ENCODE assay signal across 10 cellular contexts in genomic region chr9:130328349-130328801, GRCh38.
DNase-seq lines count a peak whose midpoint lies in the region; ATAC-seq and TF ChIP-seq lines count a peak whose summit lies in the region.
"Had no signal": no experiment of that assay in that cellular context is flagged by ENCODE, and none has a peak within 500 bp of the region (broad histone marks: within the 10 kb centered on the region; RNA-seq: fewer than 3 reads in every experiment).

No MANE protein-coding gene starts in this region.

- H2BK120ac ChIP-seq in IMR-90 (ENCODE audit: low read depth, low read length) (no peak overlapping the region), mesenchymal stem cell (ENCODE audit: low read depth, low read length) (no peak overlapping the region)

- H4K91ac ChIP-seq in IMR-90 (ENCODE audit: insufficient read depth, low read depth, low read length) (no peak overlapping the region), mesenchymal stem cell (ENCODE audit: low read length) (no peak overlapping the region)

- no peak overlapping the region for H2BK20ac ChIP-seq in IMR-90 (ENCODE audit: low read depth, low read length)

- H3K9ac ChIP-seq in IMR-90 (ENCODE audit: low read depth, low read length) (no peak overlapping the region), colonic mucosa (ENCODE audit: low read depth in 2 of 2, low read length in 2 of 2) (no peak overlapping the region), mesenchymal stem cell (ENCODE audit: low read length) (no peak overlapping the region)

- ATAC-seq in IMR-90 (ENCODE audit: low read depth): peak; percentile 51
- ATAC-seq in HG02571 (IDR thresholded peaks at IDR 0.05; ENCODE audit: unreplicated experiment): no peak

- CTCF ChIA-PET in IMR-90 (lab: Yijun Ruan, JAX): no interaction called here
- CTCF ChIA-PET in Caco-2 (lab: Charles Lee): no interaction called here

- no peak overlapping the region for H2AK9ac ChIP-seq in IMR-90 (replicated peaks; ENCODE audit: low read depth, low read length, poor library complexity)

- H3K36me3 ChIP-seq in IMR-90 (ENCODE audit: control insufficient read depth, insufficient read depth, low read length): no peaks in the 10 kb centered on the region
- no peaks in the 10 kb centered on the region for H3K36me3 ChIP-seq in colonic mucosa
- H3K36me3 ChIP-seq in mesenchymal stem cell (ENCODE audit: control insufficient read depth in 1 of 2, insufficient read depth in 2 of 2, low read depth in 1 of 2, low read length in 2 of 2): no peaks in the 10 kb centered on the region
- no peaks in the 10 kb centered on the region for H3K36me3 ChIP-seq in testis (ENCODE audit: low read depth, missing control alignments)
- no peaks in the 10 kb centered on the region for H3K36me3 ChIP-seq in Caco-2 (ENCODE audit: control insufficient read depth, insufficient read depth, low read length)
- H3K36me3 ChIP-seq in thyroid gland: no peaks in the 10 kb centered on the region
- H3K36me3 ChIP-seq: cardiac muscle cell, upper lobe of left lung had no signal

- H3K36me3 Mint-ChIP-seq in Caco-2 (ENCODE audit: insufficient read depth, unreplicated experiment): no peaks in the 10 kb centered on the region

- H3K9me1 ChIP-seq in IMR-90 (ENCODE audit: insufficient read depth, low read length): no peaks in the 10 kb centered on the region

- H3K56ac ChIP-seq in IMR-90 (ENCODE audit: extremely low read depth, insufficient read depth, low read length): no peak overlapping the region

- intact Hi-C loops in IMR-90 (cut with micrococcal nuclease): no loop called here
- intact Hi-C loops in colonic mucosa (cut with DNase I): no loop called here
- intact Hi-C loops in testis (cut with DNase I; ENCODE audit: low total_unique reads): no loop called here
- intact Hi-C loops in Caco-2 (cut with micrococcal nuclease; ENCODE audit: unreplicated experiment): no loop called here
- intact Hi-C loops in thyroid gland (cut with DNase I): no loop called here

- no peak overlapping the region for H3K14ac ChIP-seq in IMR-90 (replicated peaks; ENCODE audit: low read depth, low read length)
- no peak overlapping the region for H3K14ac ChIP-seq in mesenchymal stem cell (ENCODE audit: low read length in 2 of 2)

- no peak overlapping the region for H3K4me3 ChIP-seq in IMR-90 (ENCODE audit: insufficient read depth, low read depth, low read length)
- no peak overlapping the region for H3K4me3 ChIP-seq in colonic mucosa
- no peak overlapping the region for H3K4me3 ChIP-seq in mesenchymal stem cell (ENCODE audit: insufficient read depth in 1 of 2, low read depth in 1 of 2, low read length in 2 of 2)
- H3K4me3 ChIP-seq in testis: no peak overlapping the region
- H3K4me3 ChIP-seq in Caco-2 (ENCODE audit: low read depth, low read length): no peak overlapping the region
- H3K4me3 ChIP-seq in thyroid gland (replicated peaks in 1 of 3): no peak overlapping the region
- H3K4me3 ChIP-seq: cardiac muscle cell, upper lobe of left lung had no signal

- no peak overlapping the region for H3K27ac Mint-ChIP-seq in Caco-2 (ENCODE audit: unreplicated experiment)

- peaks cover 46% of the 10 kb centered on the region for H3K27me3 ChIP-seq in IMR-90 (ENCODE audit: control insufficient read depth, insufficient read depth, low read length)
- H3K27me3 ChIP-seq in colonic mucosa: no peaks in the 10 kb centered on the region
- peaks cover 80 to 91% of the 10 kb centered on the region in 2 experiments for H3K27me3 ChIP-seq in mesenchymal stem cell (ENCODE audit: control insufficient read depth in 1 of 2, insufficient read depth in 1 of 2, low read length in 2 of 2)
- no peaks in the 10 kb centered on the region for H3K27me3 ChIP-seq in testis
- no peaks in the 10 kb centered on the region for H3K27me3 ChIP-seq in Caco-2 (replicated peaks; ENCODE audit: control insufficient read depth, insufficient read depth, low read length)
- no peaks in the 10 kb centered on the region for H3K27me3 ChIP-seq in thyroid gland
- H3K27me3 ChIP-seq: cardiac muscle cell, upper lobe of left lung had no signal

- H3K4me1 ChIP-seq in IMR-90 (ENCODE audit: control insufficient read depth, insufficient read depth, low read length) (peaks cover 13% of the 10 kb centered on the region), colonic mucosa (no peaks in the 10 kb centered on the region), mesenchymal stem cell (ENCODE audit: control insufficient read depth, insufficient read depth, low read depth, low read length) (peaks cover 17% of the 10 kb centered on the region), testis (peaks cover 3% of the 10 kb centered on the region), Caco-2 (peaks cover 4% of the 10 kb centered on the region; the same call in 1 of the 2 replicates), thyroid gland (peaks cover 0 to 11% of the 10 kb centered on the region in 2 donors)

- H3K27ac ChIP-seq in IMR-90 (ENCODE audit: insufficient read depth, low read length): no peak overlapping the region
- H3K27ac ChIP-seq in colonic mucosa: peak overlapping the region; percentile 51
- H3K27ac ChIP-seq in mesenchymal stem cell (ENCODE audit: low read length, poor library complexity, severe bottlenecking): no peak overlapping the region
- H3K27ac ChIP-seq in testis: no peak overlapping the region
- peak overlapping the region in 1 of 3 donors; percentile 36 for H3K27ac ChIP-seq in thyroid gland
- H3K27ac ChIP-seq: cardiac muscle cell had no signal

- no TSS peak for BruUV-seq in IMR-90 (replicated peaks; lab: Mats Ljungman, UMichigan)
- no TSS peak for BruUV-seq in Caco-2 (replicated peaks; lab: Mats Ljungman, UMichigan)

- H3K23ac ChIP-seq in IMR-90 (ENCODE audit: low read depth, low read length) (no peak overlapping the region), mesenchymal stem cell (ENCODE audit: low read length in 2 of 2) (no peak overlapping the region)

- POLR2A ChIA-PET in IMR-90 (lab: Charles Lee; ENCODE audit: unreplicated experiment): interaction anchor here (0.6 kb wide), 1 partner anchor 137 kb away, joined by 3 read pairs; no protein-coding TSS in a partner anchor
- POLR2A ChIA-PET in Caco-2 (lab: Charles Lee): no interaction called here

- WGBS in IMR-90 (ENCODE audit: extremely low coverage in 2 of 2, insufficient read length in 1 of 2), 2 experiments: 20% methylated on average over 1 of the region's 15 CpGs; no CpG with 5 or more reads in 1 of the 2 experiments
- 0% methylated on average over 9 of the region's 15 CpGs for WGBS in mesenchymal stem cell
- 38 to 46% methylated on average over 14 to 15 of the region's 15 CpGs for WGBS in testis, 2 donors
- WGBS in thyroid gland, 2 donors: 63 to 68% methylated on average over 12 to 15 of the region's 15 CpGs

- H2AFZ ChIP-seq in IMR-90 (replicated peaks; ENCODE audit: low read length, poor library complexity): peak overlapping the region; percentile 36
- no peak overlapping the region for H2AFZ ChIP-seq in mesenchymal stem cell (ENCODE audit: low read depth, low read length)

- peaks cover 8% of the 10 kb centered on the region for H3K27me3 Mint-ChIP-seq in Caco-2 (ENCODE audit: insufficient read depth, unreplicated experiment)

- H3K4me1 Mint-ChIP-seq in Caco-2 (ENCODE audit: low read depth, unreplicated experiment): no peaks in the 10 kb centered on the region

- no peak overlapping the region for H3K4ac ChIP-seq in IMR-90 (ENCODE audit: low read depth, low read length)
- no peak overlapping the region for H3K4ac ChIP-seq in mesenchymal stem cell (ENCODE audit: low read depth in 1 of 2, low read length in 2 of 2)

- no peak overlapping the region for H2AK5ac ChIP-seq in IMR-90 (ENCODE audit: low read depth, low read length)
- H2AK5ac ChIP-seq in mesenchymal stem cell (ENCODE audit: low read length, severe bottlenecking): no peak overlapping the region

- no peaks in the 10 kb centered on the region for H3K79me1 ChIP-seq in IMR-90 (ENCODE audit: low read depth in 1 of 2, low read length in 2 of 2)
- H3K79me1 ChIP-seq in mesenchymal stem cell (replicated peaks; ENCODE audit: low read length, poor library complexity, severe bottlenecking): no peaks in the 10 kb centered on the region

- dilution Hi-C loops in IMR-90 (cut with HindIII; ENCODE audit: low sequenced_read_pairs, unreplicated experiment): no loop called here

- DNase-seq in IMR-90: peak; percentile 43
- peak; percentile 44 for DNase-seq in colonic mucosa
- peak; percentile 79 for DNase-seq in mesenchymal stem cell
- peak; percentile 35 for DNase-seq in testis
- DNase-seq in Caco-2: no peak
- DNase-seq in thyroid gland: no peak
- DNase-seq: activated T-cell treated with anti-CD3 and anti-CD28 coated beads, Interleukin-2, amount 50 U/mL, for 4 hours had no signal

- TF ChIP-seq POLR2A in IMR-90 (IDR thresholded peaks at IDR 0.05; ENCODE audit: low read depth, low read length) (no peak), testis (IDR thresholded peaks at IDR 0.05) (no peak), thyroid gland (IDR thresholded peaks at IDR 0.05) (no peak)

- H3K4me3 Mint-ChIP-seq in Caco-2 (ENCODE audit: unreplicated experiment): no peak overlapping the region
- H3K4me3 Mint-ChIP-seq: activated T-cell treated with anti-CD3 and anti-CD28 coated beads, Interleukin-2, amount 50 U/mL, for 4 hours had no signal

- TF ChIP-seq CTCF in IMR-90 (conservative IDR thresholded peaks at IDR 0.05; ENCODE audit: low read depth, low read length) (no peak), colonic mucosa (IDR thresholded peaks at IDR 0.05) (no peak), testis (IDR thresholded peaks at IDR 0.05) (no peak), Caco-2 (IDR thresholded peaks at IDR 0.05; ENCODE audit: insufficient read depth in 1 of 2, low read depth in 1 of 2, low read length in 1 of 2, severe bottlenecking in 1 of 2, unreplicated experiment in 1 of 2) (no peak), thyroid gland (IDR thresholded peaks at IDR 0.05) (no peak)

- no peak overlapping the region for H3K18ac ChIP-seq in IMR-90 (ENCODE audit: low read depth, low read length)
- no peak overlapping the region for H3K18ac ChIP-seq in mesenchymal stem cell (ENCODE audit: low read depth in 1 of 2, low read length in 2 of 2)

- TF ChIP-seq RAD21 in IMR-90 (IDR thresholded peaks at IDR 0.05; ENCODE audit: low read length): no peak

- no peak overlapping the region for H2BK12ac ChIP-seq in mesenchymal stem cell (ENCODE audit: low read length in 2 of 2)

- 0 out of 2 replicates have a peak, but pooled peaks cover 2% of the 10 kb centered on the region for H4K20me1 ChIP-seq in IMR-90 (ENCODE audit: insufficient read depth, low read length)

- no peak overlapping the region for H4K8ac ChIP-seq in IMR-90 (ENCODE audit: low read depth in 2 of 2, low read length in 2 of 2)
- H4K8ac ChIP-seq in mesenchymal stem cell (ENCODE audit: low read length): no peak overlapping the region

- no peaks in the 10 kb centered on the region for H3K9me3 Mint-ChIP-seq in Caco-2 (ENCODE audit: unreplicated experiment)
- H3K9me3 Mint-ChIP-seq: activated T-cell treated with anti-CD3 and anti-CD28 coated beads, Interleukin-2, amount 50 U/mL, for 4 hours had no signal

- in situ Hi-C loops in IMR-90 (cut with MboI; ENCODE audit: low sequenced_read_pairs): no loop called here

- H2BK5ac ChIP-seq in IMR-90 (ENCODE audit: low read depth, low read length, poor library complexity, severe bottlenecking) (no peak overlapping the region), mesenchymal stem cell (ENCODE audit: low read depth, low read length, poor library complexity, severe bottlenecking) (no peak overlapping the region)

- H3K9me3 ChIP-seq in IMR-90 (ENCODE audit: control insufficient read depth, insufficient read depth, low read length) (no peaks in the 10 kb centered on the region), colonic mucosa (no peaks in the 10 kb centered on the region), mesenchymal stem cell (ENCODE audit: control insufficient read depth, low read length) (no peaks in the 10 kb centered on the region), testis (no peaks in the 10 kb centered on the region), Caco-2 (no peaks in the 10 kb centered on the region), thyroid gland (no peaks in the 10 kb centered on the region)
- H3K9me3 ChIP-seq: upper lobe of left lung had no signal

- no peak overlapping the region for H4K5ac ChIP-seq in IMR-90 (ENCODE audit: low read depth, low read length)

- H2BK15ac ChIP-seq in IMR-90 (ENCODE audit: low read depth, low read length): no peak overlapping the region
- no peak overlapping the region for H2BK15ac ChIP-seq in mesenchymal stem cell (ENCODE audit: low read depth, poor library complexity, severe bottlenecking)

- 0 out of 2 replicates have a peak overlapping the region, but pooled peaks have one; percentile 0 for H3K4me2 ChIP-seq in IMR-90 (ENCODE audit: low read depth, low read length)
- H3K4me2 ChIP-seq in mesenchymal stem cell (ENCODE audit: low read length, poor library complexity, severe bottlenecking): no peak overlapping the region

Comparison
In these comparisons a context has a peak if more than half of its experiments do, and no peak if none do; other contexts are left out.
1. DNase-seq: peak in IMR-90 (single experiment), colonic mucosa (single experiment), mesenchymal stem cell (single experiment) and testis (single experiment); none in Caco-2 (0 of 2) and thyroid gland (0 of 2).